ENCODE assay signal across 15 cellular contexts in genomic region chr1:104878203-104878911, GRCh38.
A peak's percentile ranks its signal among the peaks of the same experiment; 100 is the strongest.
DNase-seq lines count a peak whose midpoint lies in the region; ATAC-seq and TF ChIP-seq lines count a peak whose summit lies in the region.
"Had no signal": no experiment of that assay in that cellular context is flagged by ENCODE, and none has a peak within 500 bp of the region (broad histone marks: within the 10 kb centered on the region; RNA-seq: fewer than 3 reads in every experiment).

No MANE protein-coding gene starts in this region.

- peak; percentile 46 for ATAC-seq in GM19397 (IDR thresholded peaks at IDR 0.05; ENCODE audit: unreplicated experiment)
- ATAC-seq in HG03354 (IDR thresholded peaks at IDR 0.05; ENCODE audit: poor library complexity, severe bottlenecking, unreplicated experiment): no peak
- ATAC-seq: natural killer cell had no signal

- CTCF ChIA-PET in OCI-LY7 (lab: Charles Lee; ENCODE audit: unreplicated experiment): no interaction called here

- H3K4me2 ChIP-seq in OCI-LY7 (ENCODE audit: low read length): no peak overlapping the region
- H3K4me2 ChIP-seq: BLaER1 had no signal

- DNase-seq in GDM1 (lab: John Stamatoyannopoulos, UW) (peak; percentile 1), OCI-LY7 (ENCODE audit: low spot score) (peak; percentile 48), islet precursor cell (peak; percentile 65), coronary artery (ENCODE audit: low spot score) (no peak), NCI-H1048 (lab: John Stamatoyannopoulos, UW) (no peak), SHP77 (lab: John Stamatoyannopoulos, UW) (no peak)
- DNase-seq: activated naive CD4-positive, alpha-beta T cell treated with Interleukin-2 at 50 U/mL for 16 hours; left ventricle myocardium inferior; natural killer cell; NCI-H2171 treated with DMSO at 0.1 percent for 48 hours had no signal

- no peaks in the 10 kb centered on the region for H3K36me3 ChIP-seq in OCI-LY7 (ENCODE audit: insufficient read depth, low read length)
- H3K36me3 ChIP-seq: BLaER1, left ventricle myocardium inferior, Peyer's patch had no signal

- no peaks in the 10 kb centered on the region for H4K20me1 ChIP-seq in OCI-LY7 (ENCODE audit: insufficient read depth, low read length)
- H4K20me1 ChIP-seq: BLaER1 had no signal

- no peaks in the 10 kb centered on the region for H3K4me1 ChIP-seq in OCI-LY7 (ENCODE audit: insufficient read depth, low read length, poor library complexity, severe bottlenecking)
- H3K4me1 ChIP-seq: BLaER1, left ventricle myocardium inferior, Peyer's patch had no signal

- peak overlapping the region; percentile 87; the same call in 1 of the 2 replicates for H2AFZ ChIP-seq in OCI-LY7 (ENCODE audit: low read length)

- no peaks in the 10 kb centered on the region for H3K9me2 ChIP-seq in OCI-LY7 (ENCODE audit: insufficient read depth, low read length)

- intact Hi-C loops in OCI-LY7 (cut with micrococcal nuclease; ENCODE audit: unreplicated experiment): loop anchor here (1.0 kb wide), 1 partner anchor 230 kb away; no protein-coding TSS in a partner anchor

- H3K27ac ChIP-seq in OCI-LY7 (ENCODE audit: low read depth, low read length, poor library complexity, severe bottlenecking) (no peak overlapping the region), coronary artery (no peak overlapping the region)
- H3K27ac ChIP-seq: BLaER1, left ventricle myocardium inferior, Peyer's patch, skin epidermis had no signal

- POLR2A ChIA-PET in OCI-LY7 (lab: Charles Lee): no interaction called here

- no peaks in the 10 kb centered on the region for H3K9me3 ChIP-seq in OCI-LY7 (ENCODE audit: low read length)
- H3K9me3 ChIP-seq: left ventricle myocardium inferior, Peyer's patch had no signal

- no peak overlapping the region for H3K4me3 ChIP-seq in OCI-LY7 (ENCODE audit: low read depth, low read length, poor library complexity, severe bottlenecking)
- no peak overlapping the region for H3K4me3 ChIP-seq in coronary artery
- H3K4me3 ChIP-seq: BLaER1, left ventricle myocardium inferior, Peyer's patch, skin epidermis had no signal

- TF ChIP-seq CTCF in OCI-LY7 (conservative IDR thresholded peaks at IDR 0.05; ENCODE audit: low read length) (peak; percentile 54; the same call in 1 of the 2 replicates), coronary artery (IDR thresholded peaks at IDR 0.05) (no peak)

- BruUV-seq in OCI-LY7 (replicated peaks; lab: Mats Ljungman, UMichigan): no TSS peak

- H3K79me2 ChIP-seq in OCI-LY7 (ENCODE audit: insufficient read depth, low read depth, low read length): no peaks in the 10 kb centered on the region

Comparison
In these comparisons a context has a peak if more than half of its experiments do, and no peak if none do; other contexts are left out.
1. DNase-seq: peak in GDM1 (single experiment), OCI-LY7 (single experiment) and islet precursor cell (single experiment); none in coronary artery (single experiment), NCI-H1048 (single experiment) and SHP77 (0 of 2).